Comparison of ENCODE assay signal across 22 cellular contexts in genomic region chrX:47226531-47227333, GRCh38.
"Had no signal": no experiment of that assay in that cellular context is flagged by ENCODE, and none has a peak within 500 bp of the region (broad histone marks: within the 10 kb centered on the region; RNA-seq: fewer than 3 reads in every experiment).

No MANE protein-coding gene starts in this region.

- H3K9me3 Mint-ChIP-seq: activated CD4-positive, alpha-beta memory T cell treated with anti-CD3 and anti-CD28 coated beads for 36 hours; dendritic cell treated with granulocyte-macrophage colony-stimulating factor and Interleukin-4, amounts not matched to agents 40 ng/mL and 50 ng/mL, for 4 days; immature natural killer cell; stimulated activated naive CD8-positive, alpha-beta T cell treated with anti-CD3 and anti-CD28 coated beads, Interleukin-15, Interleukin-2, amounts not matched to agents 100 ng/mL and 50 ng/mL, for 24 hours had no signal

- H3K27ac ChIP-seq: adrenal gland, hepatocyte, left lung, SJSA1, thyroid gland had no signal

- H3K27me3 ChIP-seq: adrenal gland, hepatocyte, left lung, SJSA1, thyroid gland had no signal

- H3K4me3 Mint-ChIP-seq: activated CD4-positive, alpha-beta memory T cell treated with anti-CD3 and anti-CD28 coated beads for 36 hours; activated naive CD8-positive, alpha-beta T cell; dendritic cell treated with granulocyte-macrophage colony-stimulating factor and Interleukin-4, amounts not matched to agents 40 ng/mL and 50 ng/mL, for 4 days; immature natural killer cell; stimulated activated naive CD8-positive, alpha-beta T cell treated with anti-CD3 and anti-CD28 coated beads, Interleukin-15, Interleukin-2, amounts not matched to agents 100 ng/mL and 50 ng/mL, for 24 hours had no signal

- H3K4me1 ChIP-seq: adrenal gland, left lung, SJSA1, thyroid gland had no signal

- H3K9me3 ChIP-seq: adrenal gland, left lung, SJSA1, thyroid gland had no signal

- H3K27ac Mint-ChIP-seq: activated CD4-positive, alpha-beta memory T cell treated with anti-CD3 and anti-CD28 coated beads for 36 hours; activated naive CD8-positive, alpha-beta T cell; dendritic cell treated with granulocyte-macrophage colony-stimulating factor and Interleukin-4, amounts not matched to agents 40 ng/mL and 50 ng/mL, for 4 days; stimulated activated naive CD8-positive, alpha-beta T cell treated with anti-CD3 and anti-CD28 coated beads, Interleukin-15, Interleukin-2, amounts not matched to agents 100 ng/mL and 50 ng/mL, for 24 hours had no signal

- ATAC-seq: esophagus mucosa, left lung had no signal

- H3K4me3 ChIP-seq: adrenal gland, hepatocyte, left lung, SJSA1, thyroid gland had no signal

- H3K27me3 Mint-ChIP-seq: activated CD4-positive, alpha-beta memory T cell treated with anti-CD3 and anti-CD28 coated beads for 36 hours; activated naive CD8-positive, alpha-beta T cell; dendritic cell treated with granulocyte-macrophage colony-stimulating factor and Interleukin-4, amounts not matched to agents 40 ng/mL and 50 ng/mL, for 4 days; stimulated activated naive CD8-positive, alpha-beta T cell treated with anti-CD3 and anti-CD28 coated beads, Interleukin-15, Interleukin-2, amounts not matched to agents 100 ng/mL and 50 ng/mL, for 24 hours had no signal

- DNase-seq: activated CD4-positive, alpha-beta memory T cell treated with anti-CD3 and anti-CD28 coated beads for 36 hours; activated CD4-positive, alpha-beta T cell treated with anti-CD3 and anti-CD28 coated beads for 48 hours; activated CD4-positive, CD25-positive, alpha-beta regulatory T cell; activated gamma-delta T cell treated with Interleukin-2 at 50 U/mL for 16 hours; effector CD4-positive, alpha-beta T cell; foreskin melanocyte; immature natural killer cell; kidney glomerular epithelial cell; nucleus accumbens; stimulated activated CD4-positive, alpha-beta T cell treated with anti-CD3 and anti-CD28 coated beads, Interleukin-12 subunit alpha, Interleukin-12 subunit beta, amount 100 ng/mL, for 4 hours; substantia nigra; T-helper 1 cell; T1000; thyroid gland had no signal
